ENCODE assay signal across 1 cellular context in the genomic region with DNA sequence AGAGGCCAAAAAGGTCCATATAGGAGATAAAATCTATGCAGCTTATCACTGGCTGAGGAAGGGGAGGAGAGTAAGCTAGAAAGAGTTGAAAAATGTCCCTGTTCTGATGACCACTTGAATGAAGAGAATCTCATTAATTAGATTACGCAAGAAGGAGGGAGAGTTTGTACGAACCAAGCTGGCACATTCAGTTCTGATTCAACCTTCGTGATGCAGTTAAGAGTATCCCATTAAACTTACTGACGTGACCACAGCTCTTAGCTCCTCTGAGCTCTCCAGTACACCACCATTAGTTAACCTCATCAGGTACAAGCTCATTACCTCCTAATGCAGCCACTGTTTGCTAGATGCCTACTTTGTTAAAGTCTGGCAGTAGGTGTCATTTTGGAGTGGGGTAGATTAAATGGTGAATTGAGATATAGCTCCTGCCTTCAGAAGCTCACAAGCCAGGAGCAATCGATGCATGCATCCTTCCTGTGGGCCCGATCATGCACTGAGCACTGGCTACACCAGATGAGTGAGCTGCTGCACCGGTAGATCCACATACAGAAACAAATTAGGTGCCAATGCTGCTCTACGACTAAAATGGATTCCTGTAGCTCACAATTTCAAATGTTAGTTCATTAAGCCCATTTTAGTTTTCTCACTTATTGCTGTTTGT.
TF ChIP-seq lines count a peak whose summit lies in the region.

No MANE protein-coding gene starts in this region.

TF ChIP-seq in A549, 52 proteins besides CTCF, POLR2A, EP300 and RAD21 (continued from another document):
- TF ChIP-seq REST (IDR thresholded peaks at IDR 0.05) (no peak), CEBPB (IDR thresholded peaks at IDR 0.05) (no peak), MAFK (IDR thresholded peaks at IDR 0.05; ENCODE audit: partially characterized antibody) (no peak), JUN (IDR thresholded peaks at IDR 0.05) (no peak), PHF8 (IDR thresholded peaks at IDR 0.05; ENCODE audit: borderline replicate concordance, low read depth) (no peak), ZC3H11A (IDR thresholded peaks at IDR 0.05) (no peak), NR3C1 (IDR thresholded peaks at IDR 0.05) (no peak)
TF ChIP-seq in A549: peak in this region for 0.
